13 cellular contexts compared by ENCODE assay signal in the genomic region with DNA sequence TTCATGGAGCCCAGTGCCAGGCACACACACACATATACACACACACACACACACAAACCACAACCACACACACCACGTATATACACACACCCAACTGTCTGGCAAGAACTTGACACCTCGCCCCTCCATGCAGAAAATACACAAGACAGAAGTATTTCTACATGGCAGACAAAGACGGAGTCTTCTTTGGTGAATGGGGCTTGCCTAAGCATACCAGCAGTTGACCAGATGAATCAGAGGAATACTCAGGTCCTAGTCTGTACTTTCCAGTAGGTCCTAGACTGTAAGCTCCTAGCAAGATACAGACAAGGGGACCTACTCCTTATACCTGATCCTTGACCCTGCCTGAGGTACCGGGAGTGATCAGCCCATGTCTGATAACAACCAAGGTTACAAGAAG.
DNase-seq lines count a peak whose midpoint lies in the region; ATAC-seq, FAIRE-seq and TF ChIP-seq lines count a peak whose summit lies in the region.
"Had no signal": no experiment of that assay in that cellular context is flagged by ENCODE, and none has a peak within 500 bp of the region (broad histone marks: within the 10 kb centered on the region; RNA-seq: fewer than 3 reads in every experiment).

No MANE protein-coding gene starts in this region.

- H2AFZ ChIP-seq in HepG2 (ENCODE audit: low read length) (no peak overlapping the region), H1 (ENCODE audit: low read length) (no peak overlapping the region), trophoblast cell (ENCODE audit: insufficient read depth, low read length, poor library complexity) (no peak overlapping the region)

- no peak overlapping the region for H3K9ac ChIP-seq in HepG2 (ENCODE audit: insufficient read depth, low read depth, low read length)
- no peak overlapping the region for H3K9ac ChIP-seq in H1 (replicated peaks in 1 of 4; ENCODE audit: extremely low read depth in 1 of 4, low read depth in 3 of 4, low read length in 3 of 4)
- H3K9ac ChIP-seq in trophoblast cell (ENCODE audit: low read length): no peak overlapping the region

- TF ChIP-seq CTCF in HepG2 (CRISPR knock-in tag; IDR thresholded peaks at IDR 0.05) (no peak), right lobe of liver (IDR thresholded peaks at IDR 0.05) (no peak), H1 (IDR thresholded peaks at IDR 0.05; ENCODE audit: control extremely low read depth in 1 of 3, insufficient read depth in 1 of 3, low read depth in 1 of 3, low read length in 3 of 3) (no peak), tibial nerve (IDR thresholded peaks at IDR 0.05) (no peak), Peyer's patch (IDR thresholded peaks at IDR 0.05) (no peak), foreskin fibroblast (IDR thresholded peaks at IDR 0.05; ENCODE audit: low read depth, low read length) (no peak)

- H3K4me1 ChIP-seq in HepG2 (ENCODE audit: insufficient read depth, low read length) (peaks cover 36% of the 10 kb centered on the region), right lobe of liver (peaks cover 0 to 37% (median 16%) of the 10 kb centered on the region in 4 donors), H1 (replicated peaks in 1 of 4; ENCODE audit: control insufficient read depth in 3 of 4, insufficient read depth in 4 of 4, low read length in 3 of 4) (no peaks in the 10 kb centered on the region; a peak in 1 of 7 replicates), trophoblast cell (ENCODE audit: control insufficient read depth in 1 of 2, insufficient read depth in 2 of 2, low read length in 2 of 2) (peaks cover 0 to 8% of the 10 kb centered on the region in 2 experiments), tibial nerve (peaks cover 0 to 62% (median 27%) of the 10 kb centered on the region in 4 donors), Peyer's patch (peaks cover 0 to 4% (median 0%) of the 10 kb centered on the region in 4 donors)

- H3K4me3 ChIP-seq in HepG2 (replicated peaks in 1 of 3; ENCODE audit: insufficient read depth in 1 of 3, low read depth in 2 of 3, low read length in 3 of 3): no peak overlapping the region
- no peak overlapping the region for H3K4me3 ChIP-seq in right lobe of liver
- no peak overlapping the region for H3K4me3 ChIP-seq in H1 (ENCODE audit: extremely low read depth in 1 of 4, insufficient read depth in 2 of 4, low read depth in 3 of 4, low read length in 4 of 4)
- no peak overlapping the region for H3K4me3 ChIP-seq in trophoblast cell (ENCODE audit: low read depth, low read length)
- no peak overlapping the region for H3K4me3 ChIP-seq in tibial nerve
- H3K4me3 ChIP-seq in Peyer's patch: no peak overlapping the region
- H3K4me3 ChIP-seq in foreskin fibroblast (ENCODE audit: low read depth in 1 of 2, low read length in 2 of 2): no peak overlapping the region
- H3K4me3 ChIP-seq: esophagus squamous epithelium had no signal

- H3K79me1 ChIP-seq in H1 (ENCODE audit: low read depth, low read length) (no peaks in the 10 kb centered on the region), trophoblast cell (ENCODE audit: low read length) (no peaks in the 10 kb centered on the region)

- H2BK12ac ChIP-seq in H1 (ENCODE audit: low read depth, low read length) (peak overlapping the region; percentile 9; the same call in 1 of the 2 replicates), trophoblast cell (ENCODE audit: low read length) (no peak overlapping the region)

- no peak overlapping the region for H3K56ac ChIP-seq in H1 (replicated peaks; ENCODE audit: insufficient read length, low read depth, low read length)

- TF ChIP-seq RAD21 in HepG2 (CRISPR knock-in tag; IDR thresholded peaks at IDR 0.05) (no peak), H1 (IDR thresholded peaks at IDR 0.05 in 1 of 2, conservative IDR thresholded peaks at IDR 0.05 in 1 of 2; ENCODE audit: low read depth in 2 of 2, low read length in 2 of 2) (no peak)

- TF ChIP-seq POLR2A in HepG2 (IDR thresholded peaks at IDR 0.05; ENCODE audit: insufficient read depth in 1 of 2, low read depth in 2 of 2, low read length in 2 of 2) (no peak), right lobe of liver (IDR thresholded peaks at IDR 0.05) (no peak), H1 (IDR thresholded peaks at IDR 0.05; ENCODE audit: control extremely low read depth in 1 of 2, low read depth in 2 of 2, low read length in 2 of 2) (no peak), tibial nerve (IDR thresholded peaks at IDR 0.05) (no peak), Peyer's patch (IDR thresholded peaks at IDR 0.05) (no peak)

- no peak overlapping the region for H4K5ac ChIP-seq in H1 (ENCODE audit: insufficient read length, low read depth, low read length)

- H2AK5ac ChIP-seq in H1 (ENCODE audit: low read depth, low read length): no peak overlapping the region
- H2AK5ac ChIP-seq in trophoblast cell (ENCODE audit: low read length): no peak overlapping the region

- BruUV-seq in HepG2 (replicated peaks; lab: Mats Ljungman, UMichigan): no TSS peak

- CTCF ChIA-PET in HepG2 (lab: Yijun Ruan, JAX; ENCODE audit: low intra/inter-chr PET ratio, low total read pairs): no interaction called here
- CTCF ChIA-PET in H1 (lab: Charles Lee; ENCODE audit: partially characterized antibody): interaction anchor here (0.6 to 2.1 kb wide), 20 partner anchors 9 to 497 kb away, joined by 3 to 11 read pairs (median 3); no protein-coding TSS in a partner anchor

- H4K20me1 ChIP-seq in HepG2 (ENCODE audit: insufficient read depth, low read length) (no peaks in the 10 kb centered on the region), H1 (replicated peaks in 1 of 2; ENCODE audit: control insufficient read depth in 1 of 2, insufficient read depth in 2 of 2, low read length in 2 of 2) (no peaks in the 10 kb centered on the region)

- ATAC-seq in HepG2 (no peak), right lobe of liver (no peak), HG02885 (IDR thresholded peaks at IDR 0.05; ENCODE audit: poor library complexity, unreplicated experiment) (no peak)
- ATAC-seq: activated CD8-positive, alpha-beta T cell treated with anti-CD3 and anti-CD28 coated beads, Interleukin-2, amount 10 ng/mL, durations not matched to agents 7 days and 5 days; natural killer cell treated with Interleukin-12 subunit alpha and Interleukin-12 subunit beta and Interleukin-15 and Interleukin-18, amount 100 ng/mL, for 72 hours had no signal

- H3K23ac ChIP-seq in H1 (ENCODE audit: insufficient read length) (no peak overlapping the region), trophoblast cell (ENCODE audit: low read length) (no peak overlapping the region)

- DNase-seq in HepG2 (ENCODE audit: low spot score): no peak
- DNase-seq in right lobe of liver: no peak
- no peak for DNase-seq in H1 (ENCODE audit: low read depth in 1 of 2, low spot score in 2 of 2)
- peak; percentile 11 to 29 for DNase-seq in trophoblast cell
- DNase-seq in tibial nerve (ENCODE audit: low spot score in 2 of 2): no peak
- no peak for DNase-seq in Peyer's patch
- DNase-seq in foreskin fibroblast: no peak
- DNase-seq: activated CD8-positive, alpha-beta T cell treated with anti-CD3 and anti-CD28 coated beads, Interleukin-2, amount 10 ng/mL, durations not matched to agents 7 days and 5 days; esophagus squamous epithelium; stimulated activated CD4-positive, alpha-beta T cell treated with anti-CD3 and anti-CD28 coated beads, Interleukin-2, amount 100 ng/mL, for 48 hours had no signal

- H3K9me3 ChIP-seq in HepG2 (ENCODE audit: low read length): no peaks in the 10 kb centered on the region
- H3K9me3 ChIP-seq in right lobe of liver: no peaks in the 10 kb centered on the region
- H3K9me3 ChIP-seq in H1 (ENCODE audit: insufficient read depth in 2 of 2, low read depth in 1 of 2, low read length in 1 of 2): no peaks in the 10 kb centered on the region
- H3K9me3 ChIP-seq in trophoblast cell (ENCODE audit: insufficient read depth, low read depth, low read length): no peaks in the 10 kb centered on the region
- no peaks in the 10 kb centered on the region for H3K9me3 ChIP-seq in tibial nerve
- no peaks in the 10 kb centered on the region for H3K9me3 ChIP-seq in Peyer's patch
- H3K9me3 ChIP-seq: esophagus squamous epithelium had no signal

- H2BK15ac ChIP-seq in H1 (ENCODE audit: low read length): no peak overlapping the region

- no peaks in the 10 kb centered on the region for H3K27me3 ChIP-seq in HepG2 (ENCODE audit: control insufficient read depth in 1 of 2, insufficient read depth in 2 of 2, low read length in 2 of 2)
- no peaks in the 10 kb centered on the region for H3K27me3 ChIP-seq in right lobe of liver
- H3K27me3 ChIP-seq in H1 (replicated peaks in 1 of 4; ENCODE audit: control insufficient read depth in 3 of 4, extremely low read depth in 1 of 4, insufficient read depth in 3 of 4, low read length in 3 of 4): no peaks in the 10 kb centered on the region
- no peaks in the 10 kb centered on the region for H3K27me3 ChIP-seq in trophoblast cell (ENCODE audit: insufficient read depth, low read length)
- no peaks in the 10 kb centered on the region for H3K27me3 ChIP-seq in tibial nerve
- no peaks in the 10 kb centered on the region for H3K27me3 ChIP-seq in Peyer's patch
- H3K27me3 ChIP-seq: esophagus squamous epithelium had no signal

- H3K27ac ChIP-seq in HepG2 (ENCODE audit: extremely low read length, insufficient read depth, low read length) (no peak overlapping the region), right lobe of liver (no peak overlapping the region), H1 (ENCODE audit: low read depth, low read length) (no peak overlapping the region), trophoblast cell (ENCODE audit: low read depth, low read length) (no peak overlapping the region), tibial nerve (no peak overlapping the region), Peyer's patch (no peak overlapping the region)

- FAIRE-seq in HepG2 (lab: Jason Lieb, UNC) (peak; percentile 34), H1 (lab: Jason Lieb, UNC) (no peak)
- FAIRE-seq: urothelium cell line had no signal

- WGBS in HepG2 (ENCODE audit: low lambda C conversion rate): 92% methylated on average over 4 of the region's 4 CpGs
- 55% methylated on average over 3 of the region's 4 CpGs for WGBS in right lobe of liver (ENCODE audit: insufficient coverage, low coverage, low lambda C conversion rate, missing lambda C conversion rate)
- WGBS in H1 (ENCODE audit: extremely low coverage in 1 of 2, insufficient coverage in 1 of 2, insufficient read length in 1 of 2, insufficient replicate concordance in 2 of 2, low coverage in 1 of 2, low lambda C conversion rate in 2 of 2, missing lambda C conversion rate in 1 of 2), 2 experiments: 90% methylated on average over 4 of the region's 4 CpGs; no CpG with 5 or more reads in 1 of the 2 experiments
- no CpG with 5 or more reads among the region's 4 CpGs for WGBS in trophoblast cell (ENCODE audit: extremely low coverage, insufficient coverage, insufficient read length)
- WGBS in tibial nerve, 2 donors: 69 to 78% methylated on average over 4 of the region's 4 CpGs

- H3K14ac ChIP-seq in H1 (ENCODE audit: insufficient read length) (no peak overlapping the region), trophoblast cell (ENCODE audit: low read length) (no peak overlapping the region)

- no peak overlapping the region for H2BK20ac ChIP-seq in H1 (ENCODE audit: low read length)

- H3K18ac ChIP-seq in H1 (ENCODE audit: extremely low read depth, low read length) (no peak overlapping the region), trophoblast cell (ENCODE audit: low read length) (no peak overlapping the region)

- H4K12ac ChIP-seq in trophoblast cell (ENCODE audit: low read depth, low read length): no peak overlapping the region

- no peaks in the 10 kb centered on the region; a peak in 1 of 5 replicates for H3K36me3 ChIP-seq in HepG2 (replicated peaks in 1 of 2; ENCODE audit: control insufficient read depth in 1 of 2, insufficient read depth in 2 of 2, low read length in 2 of 2)
- no peaks in the 10 kb centered on the region for H3K36me3 ChIP-seq in right lobe of liver
- H3K36me3 ChIP-seq in H1 (ENCODE audit: control insufficient read depth in 2 of 4, insufficient read depth in 4 of 4, low read length in 3 of 4): no peaks in the 10 kb centered on the region
- no peaks in the 10 kb centered on the region for H3K36me3 ChIP-seq in trophoblast cell (ENCODE audit: control insufficient read depth in 1 of 2, insufficient read depth in 2 of 2, low read length in 2 of 2)
- H3K36me3 ChIP-seq in tibial nerve: no peaks in the 10 kb centered on the region
- H3K36me3 ChIP-seq in Peyer's patch: no peaks in the 10 kb centered on the region
- H3K36me3 ChIP-seq: esophagus squamous epithelium had no signal

- H2BK5ac ChIP-seq in H1 (ENCODE audit: low read depth, low read length) (no peak overlapping the region), trophoblast cell (ENCODE audit: low read depth, low read length, poor library complexity) (no peak overlapping the region)

- no peak overlapping the region for H3K4ac ChIP-seq in H1 (replicated peaks; ENCODE audit: insufficient read length, low read depth, low read length)
- H3K4ac ChIP-seq in trophoblast cell (ENCODE audit: low read depth, low read length): no peak overlapping the region

- H4K91ac ChIP-seq in H1 (replicated peaks; ENCODE audit: insufficient read length, low read length) (no peak overlapping the region), trophoblast cell (ENCODE audit: low read depth, low read length) (no peak overlapping the region)

- H3K79me2 ChIP-seq in HepG2 (ENCODE audit: insufficient read depth, low read length) (no peaks in the 10 kb centered on the region), H1 (ENCODE audit: control insufficient read depth in 1 of 2, insufficient read depth in 2 of 2, low read length in 2 of 2) (no peaks in the 10 kb centered on the region), trophoblast cell (ENCODE audit: control insufficient read depth, insufficient read depth, low read length, poor library complexity) (no peaks in the 10 kb centered on the region)

- POLR2A ChIA-PET in HepG2 (lab: Yijun Ruan, JAX) (no interaction called here), H1 (lab: Charles Lee; ENCODE audit: partially characterized antibody) (interaction anchor here (1.2 kb wide), 1 partner anchor 204 kb away, joined by 4 read pairs; no protein-coding TSS in a partner anchor)

- TF ChIP-seq EP300 in HepG2 (IDR thresholded peaks at IDR 0.05; ENCODE audit: low read depth in 2 of 2, low read length in 2 of 2) (no peak), HepG2 (CRISPR knock-in tag; IDR thresholded peaks at IDR 0.05; ENCODE audit: borderline replicate concordance) (no peak), H1 (IDR thresholded peaks at IDR 0.05; ENCODE audit: borderline replicate concordance in 1 of 2, low read depth in 2 of 2, low read length in 2 of 2) (no peak), tibial nerve (IDR thresholded peaks at IDR 0.05) (no peak)

- intact Hi-C loops in HepG2 (cut with micrococcal nuclease; ENCODE audit: unreplicated experiment): no loop called here
- intact Hi-C loops in right lobe of liver (cut with DNase I): no loop called here

- H4K8ac ChIP-seq in H1 (ENCODE audit: extremely low read depth, insufficient read depth, low read length) (no peak overlapping the region), trophoblast cell (ENCODE audit: low read depth, low read length) (no peak overlapping the region)

- H2BK120ac ChIP-seq in H1 (replicated peaks; ENCODE audit: low read depth, low read length) (no peak overlapping the region), trophoblast cell (ENCODE audit: insufficient read depth, low read length, poor library complexity) (no peak overlapping the region)

- in situ Hi-C loops in HepG2 (cut with HindIII; ENCODE audit: extremely low pct_ligation_motif_present, low pct_unique_long_range_greater_than_20kb): no loop called here

- no peaks in the 10 kb centered on the region for H3K23me2 ChIP-seq in H1 (ENCODE audit: low read depth, low read length)

- no peak overlapping the region for H3K4me2 ChIP-seq in HepG2 (ENCODE audit: low read depth, low read length)
- no peak overlapping the region for H3K4me2 ChIP-seq in H1 (ENCODE audit: insufficient read depth in 1 of 2, low read depth in 2 of 2, low read length in 2 of 2)
- H3K4me2 ChIP-seq in trophoblast cell (ENCODE audit: low read length): no peak overlapping the region

Comparison
In these comparisons a context has a peak if more than half of its experiments do, and no peak if none do; other contexts are left out.
1. DNase-seq: peak in trophoblast cell (2 of 2); none in HepG2 (single experiment), right lobe of liver (0 of 3), H1 (0 of 2), tibial nerve (0 of 2), Peyer's patch (0 of 3) and foreskin fibroblast (0 of 2).